22 cellular contexts compared by ENCODE assay signal in the genomic region with DNA sequence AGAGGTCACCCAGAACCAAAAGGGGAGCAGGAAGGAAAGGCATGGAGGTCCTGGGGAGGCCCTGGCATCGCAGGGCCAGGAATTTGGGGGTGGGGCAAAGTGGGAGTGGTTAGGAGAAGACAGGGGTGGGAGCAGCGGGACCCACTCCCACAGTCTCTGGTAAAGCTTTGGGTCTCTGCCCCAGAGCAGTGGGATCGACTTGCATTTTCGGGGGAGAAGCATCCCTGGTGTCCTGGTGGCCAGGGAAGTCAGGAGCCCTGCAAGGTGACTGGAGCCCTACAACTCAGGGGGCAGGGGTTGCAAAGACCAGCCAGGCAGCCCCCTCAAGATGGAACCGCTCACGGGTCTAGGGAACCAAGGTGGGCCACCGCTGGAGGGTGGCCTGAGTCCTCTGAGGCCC. TPM values are rescaled to one million over a fixed set of nuclear protein-coding genes. Genes with fewer than 3 reads are reported as not detected.
"Had no signal": no experiment of that assay in that cellular context is flagged by ENCODE, and none has a peak within 500 bp of the region (broad histone marks: within the 10 kb centered on the region; RNA-seq: fewer than 3 reads in every experiment).

No MANE protein-coding gene starts in this region.

- H3K27me3 ChIP-seq: pancreas, right lobe of liver, testis had no signal

- FAIRE-seq: pancreas had no signal

- H2AFZ ChIP-seq: neural progenitor cell had no signal

- DNase-seq: effector CD4-positive, alpha-beta T cell; foreskin melanocyte; head of caudate nucleus; hippocampal formation; kidney glomerular epithelial cell; nucleus accumbens; psoas muscle; retina; stimulated activated CD4-positive, alpha-beta T cell treated with anti-CD3 and anti-CD28 coated beads, Interleukin-2, amount 100 ng/mL, for 24 hours; stimulated activated CD4-positive, alpha-beta T cell treated with anti-CD3 and anti-CD28 coated beads, Interleukin-4, amount 100 ng/mL, for 4 hours; stimulated activated naive B cell treated with anti-CD40 and anti-IgM and Interleukin-4, amounts not matched to agents 10 μg/mL and 1 μg/mL and 100 μg/mL, for 72 hours; stimulated activated naive CD8-positive, alpha-beta T cell treated with anti-CD3 and anti-CD28 coated beads, Interleukin-15, amount 100 ng/mL, for 72 hours; testis; trophoblast cell had no signal

- H3K36me3 ChIP-seq: neural progenitor cell, pancreas, right lobe of liver had no signal

- H3K27ac ChIP-seq: coronary artery, neural progenitor cell, pancreas, psoas muscle, right lobe of liver, testis had no signal

- ATAC-seq: left lobe of liver; natural killer cell treated with Interleukin-12 subunit alpha and Interleukin-12 subunit beta and Interleukin-15 and Interleukin-18, amount 100 ng/mL, for 72 hours; psoas muscle; right lobe of liver; stimulated activated naive B cell treated with anti-CD40 and anti-IgM and Interleukin-4, amounts not matched to agents 10 μg/mL and 1 μg/mL and 100 μg/mL, for 72 hours; stimulated activated naive CD8-positive, alpha-beta T cell treated with anti-CD3 and anti-CD28 coated beads, Interleukin-15, amount 100 ng/mL, for 72 hours had no signal

- H3K9ac ChIP-seq: neural progenitor cell had no signal

- H3K4me1 ChIP-seq: pancreas, psoas muscle, right lobe of liver, testis had no signal

- H3K4me3 ChIP-seq: coronary artery, neural progenitor cell, pancreas, psoas muscle, right lobe of liver, testis had no signal

- H3K9me3 ChIP-seq: pancreas, psoas muscle, right lobe of liver, testis had no signal

- H3K4me2 ChIP-seq: neural progenitor cell had no signal

RNA-seq across cellular contexts. Expression of gene GFI1B, which starts 29.9 kb away (rescaled TPM):
- total RNA-seq: dermis microvascular lymphatic vessel endothelial cell, psoas muscle, subcutaneous adipose tissue had no signal
